Comparison of ENCODE assay signal across 1 cellular context in genomic region chr14:104677506-104678332, GRCh38.
TF ChIP-seq lines count a peak whose summit lies in the region.

No MANE protein-coding gene starts in this region.

TF ChIP-seq in K562, 482 proteins besides CTCF, POLR2A, EP300 and RAD21 (continued from another document and continues in another):
- TF ChIP-seq NKRF (IDR thresholded peaks at IDR 0.05; ENCODE audit: borderline replicate concordance) (no peak), PHF20 (IDR thresholded peaks at IDR 0.05; ENCODE audit: partially characterized antibody) (peak; percentile 8), TBP (optimal IDR thresholded peaks at IDR 0.05; ENCODE audit: low read depth, low read length) (peak; percentile 35), NONO (IDR thresholded peaks at IDR 0.05; ENCODE audit: low read depth in 2 of 2, low read length in 1 of 2) (no peak), KAT8 (IDR thresholded peaks at IDR 0.05; ENCODE audit: low read depth) (no peak), FOSL1 (tag; conservative IDR thresholded peaks at IDR 0.05) (peak; percentile 74), NCOR1 (IDR thresholded peaks at IDR 0.05) (peak; percentile 42; the same call in 1 of the 2 replicates), ZNF277 (CRISPR knock-in tag; IDR thresholded peaks at IDR 0.05; ENCODE audit: borderline replicate concordance) (no peak), ARNT (IDR thresholded peaks at IDR 0.05) (no peak), RAD51 (IDR thresholded peaks at IDR 0.05; ENCODE audit: borderline replicate concordance, low read depth) (no peak), BRF1 (IDR thresholded peaks at IDR 0.05; ENCODE audit: borderline replicate concordance, extremely low read depth, insufficient read length) (no peak), MCM7 (IDR thresholded peaks at IDR 0.05) (no peak), ZNF76 (CRISPR knock-in tag; IDR thresholded peaks at IDR 0.05; ENCODE audit: borderline replicate concordance) (no peak), L3MBTL2 (IDR thresholded peaks at IDR 0.05) (peak; percentile 93), ATF3 (IDR thresholded peaks at IDR 0.05) (peak; percentile 55), ATF3 (CRISPR knock-in tag; conservative IDR thresholded peaks at IDR 0.05) (no peak), RNF219 (CRISPR knock-in tag; IDR thresholded peaks at IDR 0.05) (no peak), MTF1 (CRISPR knock-in tag; IDR thresholded peaks at IDR 0.05; ENCODE audit: borderline replicate concordance) (no peak), ZBTB5 (IDR thresholded peaks at IDR 0.05) (no peak), CHD7 (IDR thresholded peaks at IDR 0.05; ENCODE audit: low read depth, low read length) (no peak), GTF2E2 (tag; IDR thresholded peaks at IDR 0.05) (peak; percentile 73; the same call in 1 of the 2 replicates), BCLAF1 (IDR thresholded peaks at IDR 0.05; ENCODE audit: borderline replicate concordance in 1 of 2, control insufficient read depth in 1 of 2, low read depth in 2 of 2, low read length in 1 of 2) (no peak), ARHGAP35 (IDR thresholded peaks at IDR 0.05; ENCODE audit: partially characterized antibody) (no peak), SPI1 (IDR thresholded peaks at IDR 0.05; ENCODE audit: borderline replicate concordance, low read depth, low read length) (no peak), MBD1 (CRISPR knock-in tag; IDR thresholded peaks at IDR 0.05) (no peak), PCBP2 (IDR thresholded peaks at IDR 0.05; ENCODE audit: low read depth, low read length, poor library complexity, severe bottlenecking) (no peak), ZNF584 (CRISPR knock-in tag; IDR thresholded peaks at IDR 0.05; ENCODE audit: low read depth) (0 out of 2 replicates have a peak, but pooled peaks have one; percentile 65)
